In genomic region chr17:75097865-75098264, GRCh38 we compare ENCODE assay signal across 22 cellular contexts.
"Had no signal": no experiment of that assay in that cellular context is flagged by ENCODE, and none has a peak within 500 bp of the region (broad histone marks: within the 10 kb centered on the region; RNA-seq: fewer than 3 reads in every experiment).

No MANE protein-coding gene starts in this region.

- H3K4me3 Mint-ChIP-seq: activated naive CD8-positive, alpha-beta T cell; central memory CD8-positive, alpha-beta T cell; dendritic cell treated with granulocyte-macrophage colony-stimulating factor and Interleukin-4, amounts not matched to agents 40 ng/mL and 50 ng/mL, for 4 days; stimulated activated naive CD8-positive, alpha-beta T cell treated with anti-CD3 and anti-CD28 coated beads, Interleukin-15, Interleukin-2, amounts not matched to agents 100 ng/mL and 50 ng/mL, for 24 hours; T-helper 1 cell treated with Interleukin-12 subunit alpha and Interleukin-12 subunit beta and Interleukin-4 antibody, amounts not matched to agents 30 μg/mL and 1 μg/mL, for 36 hours had no signal

- H3K27ac ChIP-seq: left ventricle myocardium inferior, thoracic aorta, vagina, WERI-Rb-1 had no signal

- H3K36me3 Mint-ChIP-seq: naive B cell had no signal

- H3K4me3 ChIP-seq: left ventricle myocardium inferior, thoracic aorta, upper lobe of left lung, vagina had no signal

- H3K27me3 Mint-ChIP-seq: activated naive CD8-positive, alpha-beta T cell; central memory CD8-positive, alpha-beta T cell; dendritic cell treated with granulocyte-macrophage colony-stimulating factor and Interleukin-4, amounts not matched to agents 40 ng/mL and 50 ng/mL, for 4 days; stimulated activated naive CD8-positive, alpha-beta T cell treated with anti-CD3 and anti-CD28 coated beads, Interleukin-15, Interleukin-2, amounts not matched to agents 100 ng/mL and 50 ng/mL, for 24 hours had no signal

- H3K27me3 ChIP-seq: upper lobe of left lung, vagina had no signal

- H3K27ac Mint-ChIP-seq: activated naive CD8-positive, alpha-beta T cell; nephron progenitor cell; stimulated activated naive CD8-positive, alpha-beta T cell treated with anti-CD3 and anti-CD28 coated beads, Interleukin-15, Interleukin-2, amounts not matched to agents 100 ng/mL and 50 ng/mL, for 24 hours; T-helper 1 cell treated with Interleukin-12 subunit alpha and Interleukin-12 subunit beta and Interleukin-4 antibody, amounts not matched to agents 30 μg/mL and 1 μg/mL, for 36 hours had no signal

- H3K9me3 ChIP-seq: left ventricle myocardium inferior, thoracic aorta, upper lobe of left lung, vagina had no signal

- ATAC-seq: activated CD4-positive, CD25-positive, alpha-beta regulatory T cell treated with anti-CD3 and anti-CD28 coated beads, Interleukin-2, amount 50 U/mL, for 24 hours; right cardiac atrium had no signal

- DNase-seq: activated CD4-positive, alpha-beta T cell treated with anti-CD3 and anti-CD28 coated beads for 48 hours; activated CD4-positive, alpha-beta T cell treated with anti-CD3 and anti-CD28 coated beads, Interleukin-2, amount 50 U/mL, for 48 hours; activated CD8-positive, alpha-beta memory T cell treated with anti-CD3 and anti-CD28 coated beads for 24 hours; activated effector memory CD4-positive, alpha-beta T cell treated with Interleukin-2 at 50 U/mL for 16 hours; activated naive CD4-positive, alpha-beta T cell treated with Interleukin-2 at 50 U/mL for 16 hours; anterior cingulate cortex; left ventricle myocardium inferior; naive B cell; nephron progenitor cell; nucleus accumbens; T1000; upper lobe of left lung; WERI-Rb-1 had no signal

- H3K9me3 Mint-ChIP-seq: central memory CD8-positive, alpha-beta T cell; dendritic cell treated with granulocyte-macrophage colony-stimulating factor and Interleukin-4, amounts not matched to agents 40 ng/mL and 50 ng/mL, for 4 days; naive B cell; nephron progenitor cell; stimulated activated naive CD8-positive, alpha-beta T cell treated with anti-CD3 and anti-CD28 coated beads, Interleukin-15, Interleukin-2, amounts not matched to agents 100 ng/mL and 50 ng/mL, for 24 hours; T-helper 1 cell treated with Interleukin-12 subunit alpha and Interleukin-12 subunit beta and Interleukin-4 antibody, amounts not matched to agents 30 μg/mL and 1 μg/mL, for 36 hours had no signal

- H3K4me1 Mint-ChIP-seq: central memory CD8-positive, alpha-beta T cell had no signal

- H3K36me3 ChIP-seq: thoracic aorta, WERI-Rb-1 had no signal
